14 cellular contexts compared by ENCODE assay signal in the genomic region with DNA sequence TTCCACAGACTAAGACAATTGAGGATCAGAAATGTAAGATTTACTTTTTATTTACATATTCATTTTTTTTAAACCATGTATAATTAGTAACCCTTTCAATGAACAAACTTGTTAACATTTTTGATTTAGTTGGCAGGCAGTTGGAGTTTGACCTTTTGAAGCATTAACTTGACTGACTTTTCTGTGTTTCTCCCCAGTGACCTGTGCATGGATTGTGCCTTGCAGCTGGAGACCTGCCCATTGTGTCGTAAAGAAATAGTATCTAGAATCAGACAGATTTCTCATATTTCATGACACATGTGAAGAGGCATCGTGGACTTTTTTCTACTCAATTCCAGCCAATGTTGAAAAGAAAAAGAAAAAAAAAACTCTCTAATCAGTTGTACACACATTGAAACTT. TPM values are rescaled to one million over a fixed set of nuclear protein-coding genes. Genes with fewer than 3 reads are reported as not detected.
DNase-seq lines count a peak whose midpoint lies in the region; ATAC-seq and TF ChIP-seq lines count a peak whose summit lies in the region.
"Had no signal": no experiment of that assay in that cellular context is flagged by ENCODE, and none has a peak within 500 bp of the region (broad histone marks: within the 10 kb centered on the region; RNA-seq: fewer than 3 reads in every experiment).

No MANE protein-coding gene starts in this region.

- H3K4me3 ChIP-seq in Karpas-422 (ENCODE audit: low read length) (no peak overlapping the region), adipocyte (ENCODE audit: low read length) (no peak overlapping the region), right lobe of liver (no peak overlapping the region)
- H3K4me3 ChIP-seq: GM23338 had no signal

- no peaks in the 10 kb centered on the region for H3K9me3 Mint-ChIP-seq in activated T-cell treated with anti-CD3 and anti-CD28 coated beads, Interleukin-2, amount 50 U/mL, for 24 hours
- H3K9me3 Mint-ChIP-seq: CD4-positive, alpha-beta memory T cell; GM23338; H9 had no signal

- H3K27ac ChIP-seq in Karpas-422 (ENCODE audit: low read length) (peak overlapping the region; percentile 2; the same call in 1 of the 2 replicates), right lobe of liver (peak overlapping the region in 1 of 3 donors; percentile 56)

- H3K9me3 ChIP-seq in Karpas-422 (ENCODE audit: low read length) (no peaks in the 10 kb centered on the region; the same call in 1 of the 2 replicates), adipocyte (ENCODE audit: control insufficient read depth, low read length) (no peaks in the 10 kb centered on the region), right lobe of liver (no peaks in the 10 kb centered on the region)

- H3K4me2 ChIP-seq in Karpas-422 (ENCODE audit: low read depth, low read length, poor library complexity, severe bottlenecking) = no peak overlapping the region
- H3K4me2 ChIP-seq: GM23338 had no signal

- no peaks in the 10 kb centered on the region for H3K27me3 ChIP-seq in Karpas-422 (ENCODE audit: low read length)
- no peaks in the 10 kb centered on the region for H3K27me3 ChIP-seq in adipocyte (replicated peaks; ENCODE audit: control insufficient read depth, insufficient read depth, low read length)
- no peaks in the 10 kb centered on the region for H3K27me3 ChIP-seq in right lobe of liver

- H3K4me1 ChIP-seq in Karpas-422 (ENCODE audit: low read length) = peaks cover 44% of the 10 kb centered on the region
- H3K4me1 ChIP-seq in adipocyte (ENCODE audit: control insufficient read depth, insufficient read depth, low read length) = peaks cover 24% of the 10 kb centered on the region
- H3K4me1 ChIP-seq in right lobe of liver = peaks cover 0 to 12% (median 3%) of the 10 kb centered on the region in 4 donors

- no peak overlapping the region for H2AFZ ChIP-seq in Karpas-422 (ENCODE audit: low read length)
- H2AFZ ChIP-seq: GM23338 had no signal

- H3K27ac Mint-ChIP-seq in activated T-cell treated with anti-CD3 and anti-CD28 coated beads, Interleukin-2, amount 50 U/mL, for 24 hours = peak overlapping the region; percentile 30
- H3K27ac Mint-ChIP-seq: B cell, GM23338, H9 had no signal

- intact Hi-C loops in right lobe of liver (cut with DNase I) = no loop called here

- H4K20me1 ChIP-seq in Karpas-422 (ENCODE audit: insufficient read depth, low read depth, low read length) = no peaks in the 10 kb centered on the region

- peaks cover 19% of the 10 kb centered on the region for H3K36me3 ChIP-seq in Karpas-422 (ENCODE audit: insufficient read depth, low read length)
- peaks cover 44% of the 10 kb centered on the region for H3K36me3 ChIP-seq in adipocyte (ENCODE audit: control insufficient read depth, insufficient read depth, low read length, severe bottlenecking)
- peaks cover 0 to 24% (median 11%) of the 10 kb centered on the region in 4 donors for H3K36me3 ChIP-seq in right lobe of liver

- H3K4me1 Mint-ChIP-seq in activated T-cell treated with anti-CD3 and anti-CD28 coated beads, Interleukin-2, amount 50 U/mL, for 24 hours (ENCODE audit: low read depth) = peaks cover 16% of the 10 kb centered on the region
- H3K4me1 Mint-ChIP-seq: CD4-positive, alpha-beta memory T cell; GM23338; H9 had no signal

- TF ChIP-seq CTCF in right lobe of liver (IDR thresholded peaks at IDR 0.05) = no peak

- WGBS in right lobe of liver (ENCODE audit: insufficient coverage, low coverage, low lambda C conversion rate, missing lambda C conversion rate) = 21% methylated on average over 2 of the region's 2 CpGs

- no peaks in the 10 kb centered on the region for H3K9me2 ChIP-seq in Karpas-422 (replicated peaks; ENCODE audit: insufficient read depth, low read length)

- H3K9ac ChIP-seq in Karpas-422 (ENCODE audit: low read length) (no peak overlapping the region), adipocyte (ENCODE audit: low read length) (peak overlapping the region; percentile 27)

- H3K79me2 ChIP-seq in Karpas-422 (ENCODE audit: low read length) = peaks cover 5% of the 10 kb centered on the region; the same call in 1 of the 2 replicates

- no peak overlapping the region for H3K4me3 Mint-ChIP-seq in activated T-cell treated with anti-CD3 and anti-CD28 coated beads, Interleukin-2, amount 50 U/mL, for 24 hours
- H3K4me3 Mint-ChIP-seq: B cell; CD4-positive, alpha-beta memory T cell; GM23338; H9 had no signal

- no peaks in the 10 kb centered on the region for H3K27me3 Mint-ChIP-seq in activated T-cell treated with anti-CD3 and anti-CD28 coated beads, Interleukin-2, amount 50 U/mL, for 24 hours
- H3K27me3 Mint-ChIP-seq: B cell; CD4-positive, alpha-beta memory T cell had no signal

- TF ChIP-seq POLR2A in right lobe of liver (IDR thresholded peaks at IDR 0.05) = no peak

- ATAC-seq in right lobe of liver = peak; percentile 67 to 90 (median 80)
- no peak for ATAC-seq in GM19463 (IDR thresholded peaks at IDR 0.05; ENCODE audit: unreplicated experiment)
- ATAC-seq: GM23338 had no signal

- no peak for DNase-seq in activated T-cell treated with anti-CD3 and anti-CD28 coated beads, Interleukin-2, amount 50 U/mL, for 24 hours
- DNase-seq in activated T-cell treated with anti-CD3 and anti-CD28 coated beads, Interleukin-2, amount 50 U/mL, for 48 hours = no peak
- DNase-seq in Karpas-422 (no peak), adipocyte (ENCODE audit: low read depth) (peak; percentile 6), right lobe of liver (peak in 1 of 3 donors; percentile 70), Kasumi-1 (lab: John Stamatoyannopoulos, UW) (no peak), NCI-H1436 (lab: John Stamatoyannopoulos, UW) (no peak)
- DNase-seq: C1 segment of cervical spinal cord; CD4-positive, alpha-beta memory T cell; DMS79; H9 had no signal

- peaks cover 56% of the 10 kb centered on the region for H3K36me3 Mint-ChIP-seq in activated T-cell treated with anti-CD3 and anti-CD28 coated beads, Interleukin-2, amount 50 U/mL, for 24 hours (ENCODE audit: low read depth)

RNA-seq across cellular contexts. Expression of gene ARL2BP, which starts 6.4 kb away (rescaled TPM):
- total RNA-seq in Karpas-422 (2014; rRNA removed; shearing (Covaris generic); ENCODE audit: low replicate concordance) = 44.5 and 96.8 TPM in 2 replicates
- 10 to 100 TPM; 19.3 to 26.8 (median 22.0) TPM for total RNA-seq in right lobe of liver

RNA-seq across cellular contexts. Expression of gene PLLP, which starts 45.8 kb away (rescaled TPM):
- total RNA-seq in Karpas-422 (2014; rRNA removed; shearing (Covaris generic); ENCODE audit: low replicate concordance) = not detected in 2 replicates
- total RNA-seq in right lobe of liver = 1 to 10 TPM; 2.1 to 7.4 (median 3.8) TPM
- total RNA-seq: B cell had no signal

RNA-seq across cellular contexts. Expression of gene RSPRY1, which starts 52.6 kb away (rescaled TPM):
- total RNA-seq in Karpas-422 (2014; rRNA removed; shearing (Covaris generic); ENCODE audit: low replicate concordance) = 23.7 and 26.4 TPM in 2 replicates
- total RNA-seq in right lobe of liver = 10 to 100 TPM; 18.0 to 26.1 (median 22.9) TPM

RNA-seq across cellular contexts. Expression of gene PSME3IP1, which starts 52.8 kb away (rescaled TPM):
- total RNA-seq in Karpas-422 (2014; rRNA removed; shearing (Covaris generic); ENCODE audit: low replicate concordance) = 84.0 and 98.4 TPM in 2 replicates
- 10 to 100 TPM; 26.2 to 61.8 (median 34.5) TPM for total RNA-seq in right lobe of liver
